15 cellular contexts compared by ENCODE assay signal in genomic region chr11:3952715-3953114, GRCh38.
DNase-seq lines count a peak whose midpoint lies in the region; ATAC-seq and TF ChIP-seq lines count a peak whose summit lies in the region.
"Had no signal": no experiment of that assay in that cellular context is flagged by ENCODE, and none has a peak within 500 bp of the region (broad histone marks: within the 10 kb centered on the region; RNA-seq: fewer than 3 reads in every experiment).

No MANE protein-coding gene starts in this region.

- peak overlapping the region; percentile 43 for H3K27ac Mint-ChIP-seq in activated naive CD4-positive, alpha-beta T cell treated with anti-CD3 and anti-CD28 coated beads for 36 hours
- peak overlapping the region; percentile 13 for H3K27ac Mint-ChIP-seq in activated naive CD8-positive, alpha-beta T cell treated with anti-CD3 and anti-CD28 coated beads, Interleukin-2, amount 50 U/mL, for 24 hours
- H3K27ac Mint-ChIP-seq in osteocyte (ENCODE audit: unreplicated experiment), result peak overlapping the region; percentile 88

- peaks cover 4% of the 10 kb centered on the region for H3K36me3 Mint-ChIP-seq in activated naive CD4-positive, alpha-beta T cell treated with anti-CD3 and anti-CD28 coated beads for 36 hours (ENCODE audit: low read depth)
- peaks cover 11% of the 10 kb centered on the region for H3K36me3 Mint-ChIP-seq in activated naive CD8-positive, alpha-beta T cell treated with anti-CD3 and anti-CD28 coated beads, Interleukin-2, amount 50 U/mL, for 24 hours (ENCODE audit: low read depth)
- H3K36me3 Mint-ChIP-seq in osteocyte (ENCODE audit: unreplicated experiment), result peaks cover 4% of the 10 kb centered on the region

- no peaks in the 10 kb centered on the region for H3K27me3 Mint-ChIP-seq in activated naive CD4-positive, alpha-beta T cell treated with anti-CD3 and anti-CD28 coated beads for 36 hours (ENCODE audit: low read depth)
- no peaks in the 10 kb centered on the region for H3K27me3 Mint-ChIP-seq in activated naive CD8-positive, alpha-beta T cell treated with anti-CD3 and anti-CD28 coated beads, Interleukin-2, amount 50 U/mL, for 24 hours
- H3K27me3 Mint-ChIP-seq in osteocyte (ENCODE audit: unreplicated experiment), result no peaks in the 10 kb centered on the region

- DNase-seq in activated naive CD4-positive, alpha-beta T cell treated with anti-CD3 and anti-CD28 coated beads for 36 hours, result no peak
- no peak for DNase-seq in activated naive CD4-positive, alpha-beta T cell treated with anti-CD3 and anti-CD28 coated beads, Interleukin-2, amount 50 U/mL, for 16 hours
- DNase-seq in M059J (ENCODE audit: low read depth) (peak; percentile 20), osteocyte (ENCODE audit: extremely low spot score, unreplicated experiment) (no peak), GM19238 (ENCODE audit: insufficient read length, low spot score) (no peak), globus pallidus (ENCODE audit: low spot score) (no peak)
- no peak for DNase-seq in activated naive CD8-positive, alpha-beta T cell treated with anti-CD3 and anti-CD28 coated beads, Interleukin-2, amount 50 U/mL, for 24 hours
- DNase-seq: Calu3, erythroblast, left ventricle myocardium inferior, NCI-H1105 treated with DMSO at 0.1 percent for 48 hours, testis had no signal

- no peak overlapping the region for H3K4me3 Mint-ChIP-seq in activated naive CD4-positive, alpha-beta T cell treated with anti-CD3 and anti-CD28 coated beads for 36 hours
- H3K4me3 Mint-ChIP-seq in activated naive CD8-positive, alpha-beta T cell treated with anti-CD3 and anti-CD28 coated beads, Interleukin-2, amount 50 U/mL, for 24 hours, result no peak overlapping the region
- H3K4me3 Mint-ChIP-seq in osteocyte (ENCODE audit: unreplicated experiment), result no peak overlapping the region

- H3K4me1 Mint-ChIP-seq in activated naive CD4-positive, alpha-beta T cell treated with anti-CD3 and anti-CD28 coated beads for 36 hours (ENCODE audit: low read depth), result peaks cover 84% of the 10 kb centered on the region
- peaks cover 93% of the 10 kb centered on the region for H3K4me1 Mint-ChIP-seq in activated naive CD8-positive, alpha-beta T cell treated with anti-CD3 and anti-CD28 coated beads, Interleukin-2, amount 50 U/mL, for 24 hours
- peaks cover 32% of the 10 kb centered on the region for H3K4me1 Mint-ChIP-seq in osteocyte (ENCODE audit: unreplicated experiment)

- CTCF ChIA-PET in activated naive CD4-positive, alpha-beta T cell treated with anti-CD3 and anti-CD28 coated beads for 36 hours (lab: Charles Lee), result interaction anchor here (1.1 kb wide), 1 partner anchor 98 kb away, joined by 4 read pairs; the partner anchor contains the start of gene STIM1

- no peaks in the 10 kb centered on the region for H3K9me3 Mint-ChIP-seq in activated naive CD4-positive, alpha-beta T cell treated with anti-CD3 and anti-CD28 coated beads for 36 hours
- no peaks in the 10 kb centered on the region for H3K9me3 Mint-ChIP-seq in activated naive CD8-positive, alpha-beta T cell treated with anti-CD3 and anti-CD28 coated beads, Interleukin-2, amount 50 U/mL, for 24 hours
- peaks cover 5% of the 10 kb centered on the region for H3K9me3 Mint-ChIP-seq in osteocyte (ENCODE audit: unreplicated experiment)

- ATAC-seq in activated naive CD8-positive, alpha-beta T cell treated with anti-CD3 and anti-CD28 coated beads, Interleukin-2, amount 50 U/mL, for 24 hours, result no peak
- no peak for ATAC-seq in HG02970 (IDR thresholded peaks at IDR 0.05; ENCODE audit: low FRiP score, unreplicated experiment)
- ATAC-seq: gastroesophageal sphincter, PC-3 had no signal

- intact Hi-C loops in activated naive CD4-positive, alpha-beta T cell treated with anti-CD3 and anti-CD28 coated beads for 36 hours (cut with micrococcal nuclease), result loop anchor here (1.0 kb wide), 1 partner anchor 9 kb away; no protein-coding TSS in a partner anchor

- no peak for TF ChIP-seq CTCF in osteocyte (IDR thresholded peaks at IDR 0.05)

Comparison
In these comparisons a context has a peak if more than half of its experiments do, and no peak if none do; other contexts are left out.
1. H3K27ac Mint-ChIP-seq: peak in every context shown above with its lines; median percentile 88 in osteocyte; 43 in activated naive CD4-positive, alpha-beta T cell treated with anti-CD3 and anti-CD28 coated beads for 36 hours; 13 in activated naive CD8-positive, alpha-beta T cell treated with anti-CD3 and anti-CD28 coated beads, Interleukin-2, amount 50 U/mL, for 24 hours.